ENCODE assay signal across 16 cellular contexts in genomic region chr6:34928220-34928619, GRCh38. TPM values are rescaled to one million over a fixed set of nuclear protein-coding genes. Genes with fewer than 3 reads are reported as not detected.
DNase-seq lines count a peak whose midpoint lies in the region; ATAC-seq and TF ChIP-seq lines count a peak whose summit lies in the region.
"Had no signal": no experiment of that assay in that cellular context is flagged by ENCODE, and none has a peak within 500 bp of the region (broad histone marks: within the 10 kb centered on the region; RNA-seq: fewer than 3 reads in every experiment).

No MANE protein-coding gene starts in this region.

- H3K36me3 ChIP-seq in GM23338 (ENCODE audit: insufficient read depth) (no peaks in the 10 kb centered on the region), HUES48 (ENCODE audit: control insufficient read depth, insufficient read depth, low read length) (no peaks in the 10 kb centered on the region), mesendoderm (ENCODE audit: control insufficient read depth, insufficient read depth, low read length) (no peaks in the 10 kb centered on the region), stomach (no peaks in the 10 kb centered on the region), Caco-2 (ENCODE audit: control insufficient read depth, insufficient read depth, low read length) (no peaks in the 10 kb centered on the region)
- H3K36me3 ChIP-seq: BE2C had no signal

- no peak overlapping the region for H3K56ac ChIP-seq in mesendoderm (ENCODE audit: low read length)

- CTCF ChIA-PET in Caco-2 (lab: Charles Lee): no interaction called here

- WGBS in mesendoderm (ENCODE audit: extremely low coverage, insufficient coverage, low lambda C conversion rate): no CpG with 5 or more reads among the region's 3 CpGs
- 55 to 85% (median 76%) methylated on average over 3 of the region's 3 CpGs for WGBS in stomach, 5 donors

- no peak overlapping the region for H3K4me3 Mint-ChIP-seq in GM23338
- no peak overlapping the region for H3K4me3 Mint-ChIP-seq in Caco-2 (ENCODE audit: unreplicated experiment)
- H3K4me3 Mint-ChIP-seq: CD8-positive, alpha-beta T cell; IgD-negative memory B cell had no signal

- H3K4ac ChIP-seq in mesendoderm (ENCODE audit: low read depth, low read length): no peak overlapping the region

- H3K4me3 ChIP-seq in GM23338 (no peak overlapping the region), HUES48 (ENCODE audit: low read depth, low read length) (no peak overlapping the region), mesendoderm (ENCODE audit: low read length) (no peak overlapping the region), stomach (no peak overlapping the region), Caco-2 (ENCODE audit: low read depth, low read length) (no peak overlapping the region)

- no peak overlapping the region for H3K18ac ChIP-seq in mesendoderm (ENCODE audit: low read length)

- BruUV-seq in Caco-2 (replicated peaks; lab: Mats Ljungman, UMichigan): no TSS peak

- H4K5ac ChIP-seq in mesendoderm (ENCODE audit: low read length): no peak overlapping the region

- H3K36me3 Mint-ChIP-seq in GM23338 (ENCODE audit: low read depth) (no peaks in the 10 kb centered on the region), Caco-2 (ENCODE audit: insufficient read depth, unreplicated experiment) (peaks cover 5% of the 10 kb centered on the region)
- H3K36me3 Mint-ChIP-seq: CD8-positive, alpha-beta T cell had no signal

- ATAC-seq in GM23338: peak; percentile 76
- ATAC-seq in HG02759 (IDR thresholded peaks at IDR 0.05; ENCODE audit: unreplicated experiment): no peak
- ATAC-seq: CD8-positive, alpha-beta T cell; Panc1; SK-N-SH treated with all-trans-retinoic acid at 6 μM for 48 hours had no signal

- no peak overlapping the region for H3K9ac ChIP-seq in HUES48 (ENCODE audit: low read depth, low read length)
- H3K9ac ChIP-seq in mesendoderm (ENCODE audit: low read length): no peak overlapping the region

- H3K27me3 Mint-ChIP-seq in GM23338 (ENCODE audit: insufficient read depth, low read depth, poor library complexity) (peaks cover 1% of the 10 kb centered on the region), Caco-2 (ENCODE audit: insufficient read depth, unreplicated experiment) (no peaks in the 10 kb centered on the region)
- H3K27me3 Mint-ChIP-seq: IgD-negative memory B cell had no signal

- peaks cover 42% of the 10 kb centered on the region for H4K20me1 ChIP-seq in GM23338 (replicated peaks; ENCODE audit: insufficient read depth)

- intact Hi-C loops in stomach (cut with DNase I; ENCODE audit: low total_unique reads) (no loop called here), Caco-2 (cut with micrococcal nuclease; ENCODE audit: unreplicated experiment) (no loop called here)

- TF ChIP-seq CTCF in GM23338 (conservative IDR thresholded peaks at IDR 0.05; ENCODE audit: low read depth in 2 of 2) (no peak), stomach (IDR thresholded peaks at IDR 0.05) (no peak), Caco-2 (IDR thresholded peaks at IDR 0.05; ENCODE audit: insufficient read depth in 1 of 2, low read depth in 1 of 2, low read length in 1 of 2, severe bottlenecking in 1 of 2, unreplicated experiment in 1 of 2) (no peak)

- no peaks in the 10 kb centered on the region for H3F3A ChIP-seq in GM23338 (replicated peaks; ENCODE audit: low read depth)

- TF ChIP-seq POLR2A in stomach (IDR thresholded peaks at IDR 0.05): no peak

- no peak overlapping the region for H2BK120ac ChIP-seq in mesendoderm (ENCODE audit: low read depth, low read length)

- H2AK5ac ChIP-seq in mesendoderm (ENCODE audit: low read length): no peak overlapping the region

- H3K9me2 ChIP-seq in GM23338 (ENCODE audit: insufficient read depth): no peaks in the 10 kb centered on the region

- no peak overlapping the region for H3K27ac Mint-ChIP-seq in GM23338
- H3K27ac Mint-ChIP-seq in Caco-2 (ENCODE audit: unreplicated experiment): no peak overlapping the region
- H3K27ac Mint-ChIP-seq: CD8-positive, alpha-beta T cell; IgD-negative memory B cell had no signal

- no peak overlapping the region for H4K8ac ChIP-seq in mesendoderm (ENCODE audit: low read depth, low read length)

- no peak overlapping the region for H2BK5ac ChIP-seq in mesendoderm (ENCODE audit: low read length)

- peaks cover 25% of the 10 kb centered on the region for H3K4me1 ChIP-seq in GM23338 (ENCODE audit: insufficient read depth)
- peaks cover 52% of the 10 kb centered on the region for H3K4me1 ChIP-seq in HUES48 (ENCODE audit: control insufficient read depth, insufficient read depth, low read length)
- no peaks in the 10 kb centered on the region for H3K4me1 ChIP-seq in mesendoderm (ENCODE audit: control insufficient read depth, low read depth, low read length)
- peaks cover 11 to 36% (median 22%) of the 10 kb centered on the region in 4 donors for H3K4me1 ChIP-seq in stomach
- no peaks in the 10 kb centered on the region; the same call in 1 of the 2 replicates for H3K4me1 ChIP-seq in Caco-2
- H3K4me1 ChIP-seq: BE2C had no signal

- H3K27me3 ChIP-seq in GM23338 (ENCODE audit: insufficient read depth) (no peaks in the 10 kb centered on the region), HUES48 (ENCODE audit: control insufficient read depth, insufficient read depth, low read length) (peaks cover 15% of the 10 kb centered on the region; the same call in 1 of the 2 replicates), mesendoderm (ENCODE audit: insufficient read depth, low read length, poor library complexity) (no peaks in the 10 kb centered on the region), stomach (no peaks in the 10 kb centered on the region), Caco-2 (replicated peaks; ENCODE audit: control insufficient read depth, insufficient read depth, low read length) (no peaks in the 10 kb centered on the region)
- H3K27me3 ChIP-seq: BE2C had no signal

- H3K27ac ChIP-seq in GM23338 (ENCODE audit: low read depth) (no peak overlapping the region), HUES48 (ENCODE audit: low read depth, low read length) (peak overlapping the region; percentile 23), mesendoderm (ENCODE audit: low read depth, low read length) (no peak overlapping the region), stomach (no peak overlapping the region)

- no peaks in the 10 kb centered on the region for H3K9me3 ChIP-seq in HUES48 (ENCODE audit: control insufficient read depth, insufficient read depth, low read length)
- no peaks in the 10 kb centered on the region for H3K9me3 ChIP-seq in stomach
- H3K9me3 ChIP-seq in Caco-2: no peaks in the 10 kb centered on the region
- H3K9me3 ChIP-seq: BE2C had no signal

- no peak overlapping the region for H2BK15ac ChIP-seq in mesendoderm (replicated peaks; ENCODE audit: low read depth)

- DNase-seq in GM23338 (ENCODE audit: low spot score) (no peak), NCI-H69 (lab: John Stamatoyannopoulos, UW) (peak; percentile 96), mesendoderm (peak; percentile 48), stomach (no peak), Caco-2 (no peak)
- DNase-seq in activated CD4-positive, CD25-positive, alpha-beta regulatory T cell (lab: John Stamatoyannopoulos, UW): no peak
- DNase-seq: BE2C; CD8-positive, alpha-beta T cell; HCEC 1CT; NCI-H1694; SHP77 had no signal

- H3K4me2 ChIP-seq in GM23338 (no peak overlapping the region), mesendoderm (ENCODE audit: low read length) (no peak overlapping the region)

- H3K79me2 ChIP-seq in GM23338 (replicated peaks; ENCODE audit: insufficient read depth) (peaks cover 38% of the 10 kb centered on the region), mesendoderm (ENCODE audit: control insufficient read depth, insufficient read depth, low read length) (no peaks in the 10 kb centered on the region)

- TF ChIP-seq EP300 in stomach (IDR thresholded peaks at IDR 0.05): no peak

- POLR2A ChIA-PET in Caco-2 (lab: Charles Lee): no interaction called here

- H3K79me1 ChIP-seq in mesendoderm (ENCODE audit: low read length): peaks cover 10% of the 10 kb centered on the region

- H3K9me3 Mint-ChIP-seq in GM23338 (no peaks in the 10 kb centered on the region), Caco-2 (ENCODE audit: unreplicated experiment) (no peaks in the 10 kb centered on the region)
- H3K9me3 Mint-ChIP-seq: CD8-positive, alpha-beta T cell; IgD-negative memory B cell had no signal

- no peak overlapping the region for H2AFZ ChIP-seq in GM23338

- no peak overlapping the region for H3K23ac ChIP-seq in mesendoderm (ENCODE audit: low read length)

- H3K4me1 Mint-ChIP-seq in GM23338 (peaks cover 47% of the 10 kb centered on the region), Caco-2 (ENCODE audit: low read depth, unreplicated experiment) (peaks cover 13% of the 10 kb centered on the region)

TF ChIP-seq in GM23338, 12 proteins besides CTCF, POLR2A, EP300 and RAD21 (continues in another document):
- no peak for TF ChIP-seq STAT1 (IDR thresholded peaks at IDR 0.05; ENCODE audit: unreplicated experiment)

RNA-seq across cellular contexts. Expression of gene ANKS1A, which starts 39.2 kb away (rescaled TPM):
- total RNA-seq in GM23338 (2014; rRNA removed; shearing (Covaris generic)): 29.6 and 31.9 TPM in 2 replicates
- polyA plus RNA-seq in GM23338 (2016; fragmentation: Nextera tagmentation; extraction: Ambion mirVana) (12.1 and 12.6 TPM in 2 replicates), stomach (1 to 10 TPM; 6.1 to 7.0 (median 6.7) TPM)
- 15.6 TPM for polyA plus RNA-seq in mesendoderm (2013, experiment 1 of 2)
- polyA plus RNA-seq in mesendoderm (2013, experiment 2 of 2): 15.3 TPM
- total RNA-seq in stomach (10 to 100 TPM; 20.0 to 40.6 (median 23.9) TPM), Caco-2 (2022) (24.0 and 25.9 TPM in 2 replicates)

RNA-seq across cellular contexts. Expression of gene TAF11, which starts 40.4 kb away (rescaled TPM):
- total RNA-seq in GM23338 (2014; rRNA removed; shearing (Covaris generic)): 49.4 and 51.1 TPM in 2 replicates
- 65.3 and 69.4 TPM in 2 replicates for polyA plus RNA-seq in GM23338 (2016; fragmentation: Nextera tagmentation; extraction: Ambion mirVana)
- polyA plus RNA-seq in mesendoderm (2013, experiment 1 of 2): 55.9 TPM
- 55.7 TPM for polyA plus RNA-seq in mesendoderm (2013, experiment 2 of 2)
- total RNA-seq in stomach: 10 to 100 TPM in 3 of 5 donors, 1 to 10 TPM in 2; 4.9 to 29.9 (median 11.9) TPM
- 10 to 100 TPM; 26.8 to 40.8 (median 28.1) TPM for polyA plus RNA-seq in stomach
- total RNA-seq in Caco-2 (2022): 26.2 and 28.3 TPM in 2 replicates

Comparison
In these comparisons a context has a peak if more than half of its experiments do, and no peak if none do; other contexts are left out.
1. DNase-seq: peak in NCI-H69 (single experiment) and mesendoderm (single experiment); none in GM23338 (single experiment), stomach (single experiment), Caco-2 (0 of 2) and activated CD4-positive, CD25-positive, alpha-beta regulatory T cell (0 of 4).